13 cellular contexts compared by ENCODE assay signal in genomic region chr1:77170687-77171086, GRCh38. TPM values are rescaled to one million over a fixed set of nuclear protein-coding genes. Genes with fewer than 3 reads are reported as not detected.
DNase-seq lines count a peak whose midpoint lies in the region; ATAC-seq and TF ChIP-seq lines count a peak whose summit lies in the region.
"Had no signal": no experiment of that assay in that cellular context is flagged by ENCODE, and none has a peak within 500 bp of the region (broad histone marks: within the 10 kb centered on the region; RNA-seq: fewer than 3 reads in every experiment).

No MANE protein-coding gene starts in this region.

- BruUV-seq in A673 (replicated peaks; lab: Mats Ljungman, UMichigan) = no TSS peak

- TF ChIP-seq RAD21 in SK-N-SH (IDR thresholded peaks at IDR 0.05; ENCODE audit: low read length) = no peak

- H3K36me3 Mint-ChIP-seq in activated naive CD8-positive, alpha-beta T cell = peaks cover 17% of the 10 kb centered on the region
- H3K36me3 Mint-ChIP-seq in activated naive CD8-positive, alpha-beta T cell treated with anti-CD3 and anti-CD28 coated beads, Interleukin-2, amount 50 U/mL, for 24 hours (ENCODE audit: low read depth) = peaks cover 35% of the 10 kb centered on the region
- peaks cover 2% of the 10 kb centered on the region for H3K36me3 Mint-ChIP-seq in T-helper 17 cell (ENCODE audit: low read depth)
- H3K36me3 Mint-ChIP-seq in type B pancreatic cell = peaks cover 6% of the 10 kb centered on the region

- 28% methylated on average over 2 of the region's 2 CpGs for WGBS in SK-N-SH (ENCODE audit: low lambda C conversion rate)

- H3K4me1 Mint-ChIP-seq in activated naive CD8-positive, alpha-beta T cell (ENCODE audit: low read depth) = peaks cover 25% of the 10 kb centered on the region
- H3K4me1 Mint-ChIP-seq in activated naive CD8-positive, alpha-beta T cell treated with anti-CD3 and anti-CD28 coated beads, Interleukin-2, amount 50 U/mL, for 24 hours = peaks cover 25% of the 10 kb centered on the region
- H3K4me1 Mint-ChIP-seq in T-helper 17 cell (peaks cover 6% of the 10 kb centered on the region), type B pancreatic cell (ENCODE audit: unreplicated experiment) (no peaks in the 10 kb centered on the region)
- H3K4me1 Mint-ChIP-seq: IgD-negative memory B cell had no signal

- no peak for ATAC-seq in activated naive CD8-positive, alpha-beta T cell treated with anti-CD3 and anti-CD28 coated beads, Interleukin-2, amount 50 U/mL, for 24 hours
- ATAC-seq in T-helper 17 cell = no peak

- H3K9me2 ChIP-seq in SK-N-SH = no peaks in the 10 kb centered on the region

- H3K4me2 ChIP-seq in SK-N-SH = no peak overlapping the region

- no peak overlapping the region for H3K9ac ChIP-seq in SK-N-SH

- H3K4me3 Mint-ChIP-seq in activated naive CD8-positive, alpha-beta T cell = no peak overlapping the region
- no peak overlapping the region for H3K4me3 Mint-ChIP-seq in activated naive CD8-positive, alpha-beta T cell treated with anti-CD3 and anti-CD28 coated beads, Interleukin-2, amount 50 U/mL, for 24 hours
- no peak overlapping the region for H3K4me3 Mint-ChIP-seq in T-helper 17 cell
- no peak overlapping the region for H3K4me3 Mint-ChIP-seq in type B pancreatic cell
- H3K4me3 Mint-ChIP-seq: IgD-negative memory B cell had no signal

- H3K27ac Mint-ChIP-seq in activated naive CD8-positive, alpha-beta T cell = peak overlapping the region; percentile 81
- H3K27ac Mint-ChIP-seq in activated naive CD8-positive, alpha-beta T cell treated with anti-CD3 and anti-CD28 coated beads, Interleukin-2, amount 50 U/mL, for 24 hours = no peak overlapping the region
- H3K27ac Mint-ChIP-seq in T-helper 17 cell (no peak overlapping the region), type B pancreatic cell (no peak overlapping the region)
- H3K27ac Mint-ChIP-seq: IgD-negative memory B cell, progenitor cell of endocrine pancreas had no signal

- H3K4me3 ChIP-seq in SK-N-SH (ENCODE audit: low read depth in 2 of 2, low read length in 1 of 2) = no peak overlapping the region
- no peak overlapping the region for H3K4me3 ChIP-seq in fibroblast of the aortic adventitia (ENCODE audit: low read depth, low read length)
- H3K4me3 ChIP-seq in A673 (ENCODE audit: low read depth, low read length, poor library complexity, severe bottlenecking) = no peak overlapping the region
- H3K4me3 ChIP-seq: tibial nerve had no signal

- H3K27ac ChIP-seq in SK-N-SH (ENCODE audit: low read depth in 2 of 2, low read length in 1 of 2) (peak overlapping the region in 1 of 2 experiments; percentile 60; a peak in 2 of 4 replicates), A673 (ENCODE audit: low read depth, low read length, poor library complexity, severe bottlenecking) (no peak overlapping the region)
- H3K27ac ChIP-seq: tibial nerve had no signal

- H3K4me1 ChIP-seq in SK-N-SH (ENCODE audit: control insufficient read depth in 1 of 2, insufficient read depth in 2 of 2, low read depth in 1 of 2, low read length in 1 of 2) (no peaks in the 10 kb centered on the region; a peak in 1 of 4 replicates), A673 (ENCODE audit: insufficient read depth, low read length, poor library complexity, severe bottlenecking) (no peaks in the 10 kb centered on the region)
- H3K4me1 ChIP-seq: tibial nerve had no signal

- TF ChIP-seq EP300 in SK-N-SH (IDR thresholded peaks at IDR 0.05; ENCODE audit: borderline replicate concordance in 1 of 2, low read depth in 1 of 2, low read length in 1 of 2) = no peak

- H3F3A ChIP-seq in SK-N-SH (replicated peaks; ENCODE audit: insufficient read depth) = peaks cover 20% of the 10 kb centered on the region

- H3K27me3 ChIP-seq in SK-N-SH (ENCODE audit: insufficient read depth) = no peaks in the 10 kb centered on the region
- H3K27me3 ChIP-seq in A673 (replicated peaks; ENCODE audit: insufficient read depth, low read depth, low read length, poor library complexity) = no peaks in the 10 kb centered on the region
- H3K27me3 ChIP-seq: tibial nerve had no signal

- H3K36me3 ChIP-seq in SK-N-SH (replicated peaks in 1 of 2; ENCODE audit: control insufficient read depth in 1 of 2, insufficient read depth in 2 of 2, low read length in 1 of 2) (peaks cover 0 to 6% of the 10 kb centered on the region in 2 experiments), A673 (ENCODE audit: insufficient read depth, low read length, poor library complexity, severe bottlenecking) (no peaks in the 10 kb centered on the region)

- no peak overlapping the region for H2AFZ ChIP-seq in SK-N-SH (ENCODE audit: low read depth)

- CTCF ChIA-PET in SK-N-SH (lab: Yijun Ruan, JAX) (no interaction called here), A673 (lab: Charles Lee) (no interaction called here)

- H3K9me3 Mint-ChIP-seq in activated naive CD8-positive, alpha-beta T cell (ENCODE audit: low read depth) = no peaks in the 10 kb centered on the region
- peaks cover 19% of the 10 kb centered on the region for H3K9me3 Mint-ChIP-seq in activated naive CD8-positive, alpha-beta T cell treated with anti-CD3 and anti-CD28 coated beads, Interleukin-2, amount 50 U/mL, for 24 hours
- H3K9me3 Mint-ChIP-seq in type B pancreatic cell = no peaks in the 10 kb centered on the region

- TF ChIP-seq CTCF in SK-N-SH (IDR thresholded peaks at IDR 0.05) = no peak
- TF ChIP-seq CTCF in fibroblast of the aortic adventitia (IDR thresholded peaks at IDR 0.05; ENCODE audit: insufficient read depth, low read length) = no peak
- no peak for TF ChIP-seq CTCF in type B pancreatic cell (conservative IDR thresholded peaks at IDR 0.05)
- TF ChIP-seq CTCF in A673 (conservative IDR thresholded peaks at IDR 0.05; ENCODE audit: low read depth, low read length) = no peak

- no peaks in the 10 kb centered on the region for H3K79me2 ChIP-seq in SK-N-SH (ENCODE audit: insufficient read depth)

- H3K27me3 Mint-ChIP-seq in activated naive CD8-positive, alpha-beta T cell = no peaks in the 10 kb centered on the region
- H3K27me3 Mint-ChIP-seq in activated naive CD8-positive, alpha-beta T cell treated with anti-CD3 and anti-CD28 coated beads, Interleukin-2, amount 50 U/mL, for 24 hours = no peaks in the 10 kb centered on the region
- H3K27me3 Mint-ChIP-seq in T-helper 17 cell = no peaks in the 10 kb centered on the region
- H3K27me3 Mint-ChIP-seq in type B pancreatic cell = no peaks in the 10 kb centered on the region
- H3K27me3 Mint-ChIP-seq: IgD-negative memory B cell, progenitor cell of endocrine pancreas had no signal

- H3K9me3 ChIP-seq in SK-N-SH (peaks cover 13% of the 10 kb centered on the region), T-helper 17 cell (ENCODE audit: control insufficient read depth, low read length, poor library complexity, severe bottlenecking) (no peaks in the 10 kb centered on the region), A673 (ENCODE audit: low read depth, low read length, poor library complexity, severe bottlenecking) (peaks cover 19% of the 10 kb centered on the region)
- H3K9me3 ChIP-seq: tibial nerve had no signal

- POLR2A ChIA-PET in SK-N-SH (lab: Yijun Ruan, JAX) (no interaction called here), A673 (lab: Charles Lee; ENCODE audit: low non-redundant PET) (no interaction called here)

- intact Hi-C loops in A673 (cut with micrococcal nuclease; ENCODE audit: unreplicated experiment) = no loop called here

- H4K20me1 ChIP-seq in SK-N-SH (ENCODE audit: insufficient read depth) = no peaks in the 10 kb centered on the region

- DNase-seq in activated naive CD8-positive, alpha-beta T cell treated with anti-CD3 and anti-CD28 coated beads, Interleukin-2, amount 50 U/mL, for 24 hours = no peak
- DNase-seq in SK-N-SH (no peak), fibroblast of the aortic adventitia (ENCODE audit: low read depth) (peak; percentile 83), stromal cell of bone marrow (ENCODE audit: low read depth) (peak; percentile 21), T-helper 17 cell (no peak), type B pancreatic cell (ENCODE audit: extremely low spot score, unreplicated experiment) (no peak), A673 (ENCODE audit: low spot score) (no peak)
- DNase-seq: C1 segment of cervical spinal cord, NCI-H1092 treated with DMSO at 0.1 percent for 48 hours had no signal

TF ChIP-seq in SK-N-SH, 30 proteins besides CTCF, POLR2A, EP300 and RAD21 (continues in another document):
- TF ChIP-seq FOXM1 (IDR thresholded peaks at IDR 0.05; ENCODE audit: low read depth) (no peak), ELF1 (IDR thresholded peaks at IDR 0.05) (no peak), IRF3 (IDR thresholded peaks at IDR 0.05; ENCODE audit: low read depth, low read length) (no peak), PBX3 (IDR thresholded peaks at IDR 0.05) (peak; percentile 41; the same call in 1 of the 2 replicates), SMC3 (IDR thresholded peaks at IDR 0.05; ENCODE audit: low read depth, low read length) (no peak), EZH2phosphoT487 (IDR thresholded peaks at IDR 0.05; ENCODE audit: borderline replicate concordance, low read depth) (no peak)

RNA-seq across cellular contexts. Expression of gene PIGK, which starts 48.5 kb away (rescaled TPM):
- polyA plus RNA-seq in SK-N-SH (2012; rRNA removed) = 11.5 and 17.6 TPM in 2 replicates
- polyA plus RNA-seq in SK-N-SH (2012; cell fraction: cytosol; rRNA removed) = 22.5 and 26.0 TPM in 2 replicates
- polyA plus RNA-seq in SK-N-SH (2012; cell fraction: nucleus; rRNA removed) = 3.2 and 11.4 TPM in 2 replicates
- total RNA-seq in fibroblast of the aortic adventitia (ENCODE audit: low replicate concordance) = 20.0 and 34.3 TPM in 2 replicates
- 10 to 100 TPM; 15.6 to 16.6 TPM for total RNA-seq in T-helper 17 cell
- total RNA-seq in type B pancreatic cell (ENCODE audit: low replicate concordance) = 17.7 and 21.9 TPM in 2 replicates
- total RNA-seq in A673 (2021) = 28.8 and 34.3 TPM in 2 replicates

Comparison
In these comparisons a context has a peak if more than half of its experiments do, and no peak if none do; other contexts are left out.
1. DNase-seq: peak in fibroblast of the aortic adventitia (single experiment) and stromal cell of bone marrow (single experiment); none in activated naive CD8-positive, alpha-beta T cell treated with anti-CD3 and anti-CD28 coated beads, Interleukin-2, amount 50 U/mL, for 24 hours (single experiment), SK-N-SH (single experiment), T-helper 17 cell (0 of 3), type B pancreatic cell (single experiment) and A673 (single experiment).